In the genomic region with DNA sequence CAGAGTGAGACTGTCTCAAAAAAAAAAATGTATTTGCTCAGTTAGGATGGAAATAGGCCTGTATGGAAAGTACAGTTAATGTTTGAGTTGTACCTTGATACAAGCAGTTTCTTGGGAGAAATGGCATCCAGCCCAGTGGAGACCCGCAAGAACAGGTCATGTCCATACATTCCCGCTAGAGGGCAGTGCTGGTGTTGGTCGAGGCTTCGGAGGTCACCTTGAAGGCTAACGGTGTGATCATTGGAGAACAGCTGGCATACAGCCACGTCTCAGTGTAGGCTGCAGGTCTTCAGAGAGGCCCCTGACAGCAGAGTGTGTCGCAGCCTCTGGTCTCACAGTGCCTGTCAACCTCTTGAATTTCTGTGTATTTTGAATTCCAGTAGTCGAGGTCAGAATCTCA, we compare ENCODE assay signal across 2 cellular contexts.
TF ChIP-seq lines count a peak whose summit lies in the region.

No MANE protein-coding gene starts in this region.

TF ChIP-seq in H1, 55 proteins besides CTCF, POLR2A, EP300 and RAD21:
- TF ChIP-seq CTBP2 (IDR thresholded peaks at IDR 0.05; ENCODE audit: borderline replicate concordance, insufficient read depth, insufficient read length, low read length) = no peak
- 0 out of 2 replicates have a peak, but pooled peaks have one; percentile 20 for TF ChIP-seq JUND (IDR thresholded peaks at IDR 0.05; ENCODE audit: low read length)
- peak; percentile 57 for TF ChIP-seq TEAD4 (IDR thresholded peaks at IDR 0.05; ENCODE audit: low read depth, low read length)
- no peak for TF ChIP-seq NANOG (IDR thresholded peaks at IDR 0.05; ENCODE audit: insufficient read depth, low read depth, low read length, poor library complexity, severe bottlenecking)
- no peak for TF ChIP-seq CEBPB (IDR thresholded peaks at IDR 0.05; ENCODE audit: low read depth, low read length)
- no peak for TF ChIP-seq HDAC2 (IDR thresholded peaks at IDR 0.05; ENCODE audit: borderline replicate concordance in 1 of 2, low read depth in 2 of 2, low read length in 2 of 2)
- peak in 1 of 2 experiments; percentile 62; a peak in 1 of 4 replicates for TF ChIP-seq SIN3A (conservative IDR thresholded peaks at IDR 0.05 in 1 of 2, IDR thresholded peaks at IDR 0.05 in 1 of 2; ENCODE audit: low read depth in 1 of 2, low read length in 2 of 2)
- no peak for TF ChIP-seq BACH1 (IDR thresholded peaks at IDR 0.05; ENCODE audit: low read length)
- TF ChIP-seq YY1 (IDR thresholded peaks at IDR 0.05; ENCODE audit: low read depth, low read length) = peak; percentile 50; the same call in 1 of the 2 replicates

TF ChIP-seq in neural cell, 6 proteins besides CTCF, POLR2A, EP300 and RAD21:
- TF ChIP-seq TAF1 (IDR thresholded peaks at IDR 0.05; ENCODE audit: low read depth) = no peak
- TF ChIP-seq SMC3 (conservative IDR thresholded peaks at IDR 0.05; ENCODE audit: poor library complexity) = peak; percentile 27
- no peak for TF ChIP-seq MXI1 (conservative IDR thresholded peaks at IDR 0.05; ENCODE audit: poor library complexity, severe bottlenecking)
